24 cellular contexts compared by ENCODE assay signal in genomic region chr4:7300711-7301095, GRCh38.
A peak's percentile ranks its signal among the peaks of the same experiment; 100 is the strongest.
DNase-seq lines count a peak whose midpoint lies in the region; ATAC-seq, FAIRE-seq and TF ChIP-seq lines count a peak whose summit lies in the region.
"Had no signal": no experiment of that assay in that cellular context is flagged by ENCODE, and none has a peak within 500 bp of the region (broad histone marks: within the 10 kb centered on the region; RNA-seq: fewer than 3 reads in every experiment).

No MANE protein-coding gene starts in this region.

- no peaks in the 10 kb centered on the region for H3K27me3 Mint-ChIP-seq in WTC11 (ENCODE audit: low read depth)
- H3K27me3 Mint-ChIP-seq in neural crest cell (ENCODE audit: low read depth) = no peaks in the 10 kb centered on the region

- no peaks in the 10 kb centered on the region for H3K9me3 Mint-ChIP-seq in WTC11
- no peaks in the 10 kb centered on the region for H3K9me3 Mint-ChIP-seq in neural crest cell
- H3K9me3 Mint-ChIP-seq: CD8-positive, alpha-beta memory T cell; GM23338 had no signal

- TF ChIP-seq EP300 in H1 (IDR thresholded peaks at IDR 0.05; ENCODE audit: borderline replicate concordance in 1 of 2, low read depth in 2 of 2, low read length in 2 of 2) = no peak

- no peak overlapping the region for H2BK20ac ChIP-seq in H1 (ENCODE audit: low read length)

- no peaks in the 10 kb centered on the region for H3K79me2 ChIP-seq in H1 (ENCODE audit: control insufficient read depth in 1 of 2, insufficient read depth in 2 of 2, low read length in 2 of 2)

- no peak overlapping the region for H3K27ac ChIP-seq in BLaER1
- H3K27ac ChIP-seq in H1 (ENCODE audit: low read depth, low read length) = no peak overlapping the region

- POLR2A ChIA-PET in WTC11 (lab: Charles Lee) (no interaction called here), H1 (lab: Charles Lee; ENCODE audit: partially characterized antibody) (no interaction called here)

- no peak for TF ChIP-seq POLR2A in H1 (IDR thresholded peaks at IDR 0.05; ENCODE audit: control extremely low read depth in 1 of 2, low read depth in 2 of 2, low read length in 2 of 2)

- no peak overlapping the region for H2AFZ ChIP-seq in H1 (ENCODE audit: low read length)
- H2AFZ ChIP-seq: GM23338 had no signal

- TF ChIP-seq CTCF in WTC11 (IDR thresholded peaks at IDR 0.05) (no peak), H1 (IDR thresholded peaks at IDR 0.05; ENCODE audit: control extremely low read depth in 1 of 3, insufficient read depth in 1 of 3, low read depth in 1 of 3, low read length in 3 of 3) (no peak), neural crest cell (conservative IDR thresholded peaks at IDR 0.05) (no peak)

- H3K4me1 Mint-ChIP-seq in WTC11 (peaks cover 3% of the 10 kb centered on the region; the same call in 1 of the 2 replicates), neural crest cell (peaks cover 45% of the 10 kb centered on the region)
- H3K4me1 Mint-ChIP-seq: CD4-positive, CD25-positive, alpha-beta regulatory T cell; CD8-positive, alpha-beta memory T cell had no signal

- no peak overlapping the region for H2BK120ac ChIP-seq in H1 (replicated peaks; ENCODE audit: low read depth, low read length)

- H3K27ac Mint-ChIP-seq in WTC11 (peak overlapping the region; percentile 43; the same call in 1 of the 2 replicates), neural crest cell (ENCODE audit: unreplicated experiment) (peak overlapping the region; percentile 87)
- H3K27ac Mint-ChIP-seq: CD4-positive, CD25-positive, alpha-beta regulatory T cell; GM23338 had no signal

- H3K56ac ChIP-seq in H1 (replicated peaks; ENCODE audit: insufficient read length, low read depth, low read length) = no peak overlapping the region

- ATAC-seq in WTC11 = no peak
- ATAC-seq in left lobe of liver = no peak
- ATAC-seq: GM23338, K562 had no signal

- TF ChIP-seq RAD21 in H1 (IDR thresholded peaks at IDR 0.05 in 1 of 2, conservative IDR thresholded peaks at IDR 0.05 in 1 of 2; ENCODE audit: low read depth in 2 of 2, low read length in 2 of 2) = no peak

- no peak overlapping the region for H4K91ac ChIP-seq in H1 (replicated peaks; ENCODE audit: insufficient read length, low read length)

- CTCF ChIA-PET in WTC11 (lab: Charles Lee) (interaction anchor here (2.6 kb wide), 1 partner anchor 35 kb away, joined by 10 read pairs; no protein-coding TSS in a partner anchor), H1 (lab: Charles Lee; ENCODE audit: partially characterized antibody) (interaction anchor here (0.7 to 1.9 kb wide), 4 partner anchors 35 to 973 kb away, joined by 3 to 10 read pairs (median 4); no protein-coding TSS in a partner anchor)

- peak overlapping the region; percentile 77; the same call in 1 of the 2 replicates for H4K8ac ChIP-seq in H1 (ENCODE audit: extremely low read depth, insufficient read depth, low read length)

- no peak overlapping the region for H4K5ac ChIP-seq in H1 (ENCODE audit: insufficient read length, low read depth, low read length)

- FAIRE-seq in H1 (lab: Jason Lieb, UNC) = no peak
- FAIRE-seq: GM12892, GM18507, HTR-8/SVneo, K562 had no signal

- H3K18ac ChIP-seq in H1 (ENCODE audit: extremely low read depth, low read length) = no peak overlapping the region

- H2BK5ac ChIP-seq in H1 (ENCODE audit: low read depth, low read length) = no peak overlapping the region

- H3K4me1 ChIP-seq in BLaER1 (peaks cover 72% of the 10 kb centered on the region), H1 (replicated peaks in 1 of 4; ENCODE audit: control insufficient read depth in 3 of 4, insufficient read depth in 4 of 4, low read length in 3 of 4) (peaks cover 0 to 5% (median 0%) of the 10 kb centered on the region in 4 experiments; a peak in 1 of 7 replicates)
- H3K4me1 ChIP-seq: HAP-1 had no signal

- H3K14ac ChIP-seq in H1 (ENCODE audit: insufficient read length) = no peak overlapping the region

- no peak overlapping the region for H2AK5ac ChIP-seq in H1 (ENCODE audit: low read depth, low read length)

- H3K9me3 ChIP-seq in BLaER1 = no peaks in the 10 kb centered on the region
- H3K9me3 ChIP-seq in H1 (ENCODE audit: insufficient read depth in 2 of 2, low read depth in 1 of 2, low read length in 1 of 2) = no peaks in the 10 kb centered on the region
- H3K9me3 ChIP-seq: HAP-1 had no signal

- H2BK12ac ChIP-seq in H1 (ENCODE audit: low read depth, low read length) = no peak overlapping the region

- H3K79me1 ChIP-seq in H1 (ENCODE audit: low read depth, low read length) = no peaks in the 10 kb centered on the region; the same call in 1 of the 2 replicates

- no peaks in the 10 kb centered on the region for H3K27me3 ChIP-seq in BLaER1
- H3K27me3 ChIP-seq in H1 (replicated peaks in 1 of 4; ENCODE audit: control insufficient read depth in 3 of 4, extremely low read depth in 1 of 4, insufficient read depth in 3 of 4, low read length in 3 of 4) = no peaks in the 10 kb centered on the region
- H3K27me3 ChIP-seq in H7 (ENCODE audit: control insufficient read depth, insufficient read depth, low read length) = no peaks in the 10 kb centered on the region

- no peak overlapping the region for H3K4me3 ChIP-seq in BLaER1
- no peak overlapping the region for H3K4me3 ChIP-seq in H1 (ENCODE audit: extremely low read depth in 1 of 4, insufficient read depth in 2 of 4, low read depth in 3 of 4, low read length in 4 of 4)
- H3K4me3 ChIP-seq in H7 (ENCODE audit: insufficient read depth, low read depth, low read length) = no peak overlapping the region
- H3K4me3 ChIP-seq: GM23338, HAP-1, K562 had no signal

- 83% methylated on average over 8 of the region's 8 CpGs; no CpG with 5 or more reads in 1 of the 2 experiments for WGBS in H1 (ENCODE audit: extremely low coverage in 1 of 2, insufficient coverage in 1 of 2, insufficient read length in 1 of 2, insufficient replicate concordance in 2 of 2, low coverage in 1 of 2, low lambda C conversion rate in 2 of 2, missing lambda C conversion rate in 1 of 2), 2 experiments

- no peak overlapping the region for H3K23ac ChIP-seq in H1 (ENCODE audit: insufficient read length)

- no peak overlapping the region for H3K9ac ChIP-seq in BLaER1
- H3K9ac ChIP-seq in H1 (replicated peaks in 1 of 4; ENCODE audit: extremely low read depth in 1 of 4, low read depth in 3 of 4, low read length in 3 of 4) = no peak overlapping the region

- DNase-seq in WTC11 (ENCODE audit: low spot score) (no peak), H1 (ENCODE audit: low read depth in 1 of 2, low spot score in 2 of 2) (no peak), neural crest cell (ENCODE audit: low read depth, low spot score) (no peak), H7 (no peak), epidermal melanocyte (ENCODE audit: insufficient read length, low spot score) (no peak), NCI-H2196 treated with DMSO at 0.1 percent for 48 hours (lab: John Stamatoyannopoulos, UW; ENCODE audit: unreplicated experiment) (no peak), left lobe of liver (ENCODE audit: low spot score) (no peak)
- DNase-seq: 8988T; C1 segment of cervical spinal cord; CD4-positive, CD25-positive, alpha-beta regulatory T cell; CD8-positive, alpha-beta memory T cell; COR-L47; DMS 273 treated with DMSO at 0.1 percent for 48 hours; DMS53; DND-41; EL; IMR-90 had no signal

- H3K23me2 ChIP-seq in H1 (ENCODE audit: low read depth, low read length) = no peaks in the 10 kb centered on the region

- H3K36me3 Mint-ChIP-seq in WTC11 (no peaks in the 10 kb centered on the region), neural crest cell (ENCODE audit: low read depth) (no peaks in the 10 kb centered on the region)
- H3K36me3 Mint-ChIP-seq: CD4-positive, CD25-positive, alpha-beta regulatory T cell; CD8-positive, alpha-beta memory T cell had no signal

- H4K20me1 ChIP-seq in BLaER1 (no peaks in the 10 kb centered on the region), H1 (replicated peaks in 1 of 2; ENCODE audit: control insufficient read depth in 1 of 2, insufficient read depth in 2 of 2, low read length in 2 of 2) (peaks cover 0 to 1% of the 10 kb centered on the region in 2 experiments)

- H3K4ac ChIP-seq in H1 (replicated peaks; ENCODE audit: insufficient read length, low read depth, low read length) = no peak overlapping the region

- 0 out of 2 replicates have a peak overlapping the region, but pooled peaks have one; percentile 29 for H2BK15ac ChIP-seq in H1 (ENCODE audit: low read length)

- H3K4me3 Mint-ChIP-seq in WTC11 (no peak overlapping the region), neural crest cell (no peak overlapping the region)
- H3K4me3 Mint-ChIP-seq: CD4-positive, CD25-positive, alpha-beta regulatory T cell; CD8-positive, alpha-beta memory T cell; GM23338 had no signal

- no peaks in the 10 kb centered on the region for H3K36me3 ChIP-seq in BLaER1
- no peaks in the 10 kb centered on the region for H3K36me3 ChIP-seq in H1 (ENCODE audit: control insufficient read depth in 2 of 4, insufficient read depth in 4 of 4, low read length in 3 of 4)
- H3K36me3 ChIP-seq in H7 (replicated peaks; ENCODE audit: control insufficient read depth, insufficient read depth, low read length) = no peaks in the 10 kb centered on the region
- H3K36me3 ChIP-seq: HAP-1 had no signal

- H3K4me2 ChIP-seq in BLaER1 (peak overlapping the region; percentile 34), H1 (ENCODE audit: insufficient read depth in 1 of 2, low read depth in 2 of 2, low read length in 2 of 2) (no peak overlapping the region)
- H3K4me2 ChIP-seq: GM23338 had no signal

TF ChIP-seq in WTC11, 78 proteins besides CTCF, POLR2A, EP300 and RAD21 (continues in another document):
- TF ChIP-seq ZNF423 (CRISPR knock-in tag; IDR thresholded peaks at IDR 0.05) (no peak), ZNF138 (CRISPR knock-in tag; conservative IDR thresholded peaks at IDR 0.05) (no peak)

TF ChIP-seq in H1, 55 proteins besides CTCF, POLR2A, EP300 and RAD21:
- TF ChIP-seq ASH2L (IDR thresholded peaks at IDR 0.05; ENCODE audit: low read length) = no peak
- no peak for TF ChIP-seq CHD1 (IDR thresholded peaks at IDR 0.05; ENCODE audit: low read depth, low read length)
- no peak for TF ChIP-seq CEBPB (IDR thresholded peaks at IDR 0.05; ENCODE audit: low read depth, low read length)
- no peak for TF ChIP-seq SP4 (IDR thresholded peaks at IDR 0.05; ENCODE audit: low read length)
- no peak for TF ChIP-seq HDAC6 (IDR thresholded peaks at IDR 0.05; ENCODE audit: low read depth, low read length)
- no peak for TF ChIP-seq JUN (IDR thresholded peaks at IDR 0.05; ENCODE audit: low read depth, low read length)
- no peak for TF ChIP-seq SP2 (IDR thresholded peaks at IDR 0.05; ENCODE audit: low read length)
- TF ChIP-seq EZH2 (IDR thresholded peaks at IDR 0.05; ENCODE audit: low read depth, low read length, severe bottlenecking) = no peak
- TF ChIP-seq RXRA (IDR thresholded peaks at IDR 0.05; ENCODE audit: insufficient read depth, low read depth, low read length) = no peak
